In genomic region chr5:126686451-126687126, GRCh38 we compare ENCODE assay signal across 14 cellular contexts.
DNase-seq lines count a peak whose midpoint lies in the region; ATAC-seq and TF ChIP-seq lines count a peak whose summit lies in the region.
"Had no signal": no experiment of that assay in that cellular context is flagged by ENCODE, and none has a peak within 500 bp of the region (broad histone marks: within the 10 kb centered on the region; RNA-seq: fewer than 3 reads in every experiment).

No MANE protein-coding gene starts in this region.

- TF ChIP-seq CTCF in KMS-11 (conservative IDR thresholded peaks at IDR 0.05; ENCODE audit: low read depth, low read length), result no peak

- no peak for ATAC-seq in activated CD8-positive, alpha-beta memory T cell treated with anti-CD3 and anti-CD28 coated beads, Interleukin-2, amount 10 ng/mL, durations not matched to agents 7 days and 5 days
- ATAC-seq in HG02571 (IDR thresholded peaks at IDR 0.05; ENCODE audit: unreplicated experiment), result peak; percentile 68
- peak; percentile 62 to 77 for ATAC-seq in stimulated activated naive B cell treated with anti-CD40 and anti-IgM and Interleukin-4, amounts not matched to agents 10 μg/mL and 1 μg/mL and 100 μg/mL, for 72 hours (replicated peaks)
- ATAC-seq: activated CD4-positive, CD25-positive, alpha-beta regulatory T cell treated with anti-CD3 and anti-CD28 coated beads, Interleukin-2, amount 50 U/mL, for 24 hours had no signal

- no peak overlapping the region for H3K27ac ChIP-seq in KMS-11

- peaks cover 11% of the 10 kb centered on the region for H3K4me1 Mint-ChIP-seq in activated CD8-positive, alpha-beta memory T cell treated with anti-CD3 and anti-CD28 coated beads, Interleukin-2, amount 10 ng/mL, durations not matched to agents 7 days and 5 days
- peaks cover 18 to 20% of the 10 kb centered on the region in 2 donors for H3K4me1 Mint-ChIP-seq in stimulated activated naive B cell treated with anti-CD40 and anti-IgM and Interleukin-4, amounts not matched to agents 10 μg/mL and 1 μg/mL and 100 μg/mL, for 72 hours

- no peak overlapping the region for H2AFZ ChIP-seq in KMS-11 (ENCODE audit: low read depth)

- no peaks in the 10 kb centered on the region for H3K36me3 ChIP-seq in KMS-11 (ENCODE audit: insufficient read depth)

- H3K27me3 ChIP-seq in KMS-11 (ENCODE audit: insufficient read depth, low read depth), result no peaks in the 10 kb centered on the region

- peaks cover 8% of the 10 kb centered on the region for H3K27me3 Mint-ChIP-seq in activated CD8-positive, alpha-beta memory T cell treated with anti-CD3 and anti-CD28 coated beads, Interleukin-2, amount 10 ng/mL, durations not matched to agents 7 days and 5 days
- H3K27me3 Mint-ChIP-seq in stimulated activated naive B cell treated with anti-CD40 and anti-IgM and Interleukin-4, amounts not matched to agents 10 μg/mL and 1 μg/mL and 100 μg/mL, for 72 hours, result peaks cover 0 to 7% of the 10 kb centered on the region in 2 donors
- H3K27me3 Mint-ChIP-seq: stimulated activated naive CD8-positive, alpha-beta T cell treated with anti-CD3 and anti-CD28 coated beads, Interleukin-15, Interleukin-2, amounts not matched to agents 100 ng/mL and 50 ng/mL, for 24 hours had no signal

- H3K4me3 ChIP-seq in KMS-11 (IDR thresholded peaks at IDR 0.05; ENCODE audit: insufficient read depth, low read depth, low read length), result no peak overlapping the region

- H3K36me3 Mint-ChIP-seq in activated CD8-positive, alpha-beta memory T cell treated with anti-CD3 and anti-CD28 coated beads, Interleukin-2, amount 10 ng/mL, durations not matched to agents 7 days and 5 days, result no peaks in the 10 kb centered on the region
- no peaks in the 10 kb centered on the region for H3K36me3 Mint-ChIP-seq in stimulated activated naive B cell treated with anti-CD40 and anti-IgM and Interleukin-4, amounts not matched to agents 10 μg/mL and 1 μg/mL and 100 μg/mL, for 72 hours

- CTCF ChIA-PET in activated CD8-positive, alpha-beta memory T cell treated with anti-CD3 and anti-CD28 coated beads, Interleukin-2, amount 10 ng/mL, durations not matched to agents 7 days and 5 days (lab: Charles Lee), result interaction anchor here (1.3 to 16.9 kb wide), 3 partner anchors 11 to 92 kb away, joined by 4 to 251 read pairs (median 10); partner anchors contain the start of genes LMNB1 and PHAX

- H3K79me2 ChIP-seq in KMS-11 (ENCODE audit: insufficient read depth, low read depth), result no peaks in the 10 kb centered on the region

- H3K4me3 Mint-ChIP-seq in activated CD8-positive, alpha-beta memory T cell treated with anti-CD3 and anti-CD28 coated beads, Interleukin-2, amount 10 ng/mL, durations not matched to agents 7 days and 5 days, result no peak overlapping the region
- H3K4me3 Mint-ChIP-seq in stimulated activated naive B cell treated with anti-CD40 and anti-IgM and Interleukin-4, amounts not matched to agents 10 μg/mL and 1 μg/mL and 100 μg/mL, for 72 hours, result no peak overlapping the region
- H3K4me3 Mint-ChIP-seq: stimulated activated naive CD8-positive, alpha-beta T cell treated with anti-CD3 and anti-CD28 coated beads, Interleukin-15, Interleukin-2, amounts not matched to agents 100 ng/mL and 50 ng/mL, for 24 hours had no signal

- peak; percentile 36 for DNase-seq in activated CD8-positive, alpha-beta memory T cell treated with anti-CD3 and anti-CD28 coated beads, Interleukin-2, amount 10 ng/mL, durations not matched to agents 7 days and 5 days
- DNase-seq in activated CD8-positive, alpha-beta memory T cell treated with anti-CD3 and anti-CD28 coated beads, Interleukin-2, amount 50 U/mL, for 4 hours, result no peak
- peak; percentile 20 for DNase-seq in stimulated activated naive B cell treated with anti-CD40 and anti-IgM and Interleukin-4, amounts not matched to agents 10 μg/mL and 1 μg/mL and 100 μg/mL, for 72 hours
- DNase-seq in NCI-H226 (no peak), HK-2 (ENCODE audit: unreplicated experiment) (no peak), SKM-1 (lab: John Stamatoyannopoulos, UW; ENCODE audit: unreplicated experiment) (no peak)
- DNase-seq: activated gamma-delta T cell, hypothalamus, NCI-H446, SHP77 had no signal

- H3K9ac ChIP-seq in KMS-11, result no peak overlapping the region

- H4K20me1 ChIP-seq in KMS-11 (ENCODE audit: insufficient read depth), result no peaks in the 10 kb centered on the region

- peak overlapping the region; percentile 33; the same call in 1 of the 2 replicates for H3K4me2 ChIP-seq in KMS-11

- no peaks in the 10 kb centered on the region for H3K9me3 Mint-ChIP-seq in activated CD8-positive, alpha-beta memory T cell treated with anti-CD3 and anti-CD28 coated beads, Interleukin-2, amount 10 ng/mL, durations not matched to agents 7 days and 5 days (ENCODE audit: low read depth)
- H3K9me3 Mint-ChIP-seq in stimulated activated naive B cell treated with anti-CD40 and anti-IgM and Interleukin-4, amounts not matched to agents 10 μg/mL and 1 μg/mL and 100 μg/mL, for 72 hours, result no peaks in the 10 kb centered on the region
- H3K9me3 Mint-ChIP-seq: stimulated activated naive CD8-positive, alpha-beta T cell treated with anti-CD3 and anti-CD28 coated beads, Interleukin-15, Interleukin-2, amounts not matched to agents 100 ng/mL and 50 ng/mL, for 24 hours had no signal

- H3K4me1 ChIP-seq in KMS-11 (ENCODE audit: low read depth, poor library complexity, severe bottlenecking), result peaks cover 42% of the 10 kb centered on the region

- no peak overlapping the region for H3K27ac Mint-ChIP-seq in activated CD8-positive, alpha-beta memory T cell treated with anti-CD3 and anti-CD28 coated beads, Interleukin-2, amount 10 ng/mL, durations not matched to agents 7 days and 5 days
- H3K27ac Mint-ChIP-seq in stimulated activated naive B cell treated with anti-CD40 and anti-IgM and Interleukin-4, amounts not matched to agents 10 μg/mL and 1 μg/mL and 100 μg/mL, for 72 hours, result no peak overlapping the region
- H3K27ac Mint-ChIP-seq: stimulated activated naive CD8-positive, alpha-beta T cell treated with anti-CD3 and anti-CD28 coated beads, Interleukin-15, Interleukin-2, amounts not matched to agents 100 ng/mL and 50 ng/mL, for 24 hours had no signal

Comparison
In these comparisons a context has a peak if more than half of its experiments do, and no peak if none do; other contexts are left out.
1. DNase-seq: peak in activated CD8-positive, alpha-beta memory T cell treated with anti-CD3 and anti-CD28 coated beads, Interleukin-2, amount 10 ng/mL, durations not matched to agents 7 days and 5 days (single experiment) and stimulated activated naive B cell treated with anti-CD40 and anti-IgM and Interleukin-4, amounts not matched to agents 10 μg/mL and 1 μg/mL and 100 μg/mL, for 72 hours (single experiment); none in activated CD8-positive, alpha-beta memory T cell treated with anti-CD3 and anti-CD28 coated beads, Interleukin-2, amount 50 U/mL, for 4 hours (single experiment), NCI-H226 (single experiment), HK-2 (single experiment) and SKM-1 (single experiment).